Comparison of ENCODE assay signal across 26 cellular contexts in the genomic region with DNA sequence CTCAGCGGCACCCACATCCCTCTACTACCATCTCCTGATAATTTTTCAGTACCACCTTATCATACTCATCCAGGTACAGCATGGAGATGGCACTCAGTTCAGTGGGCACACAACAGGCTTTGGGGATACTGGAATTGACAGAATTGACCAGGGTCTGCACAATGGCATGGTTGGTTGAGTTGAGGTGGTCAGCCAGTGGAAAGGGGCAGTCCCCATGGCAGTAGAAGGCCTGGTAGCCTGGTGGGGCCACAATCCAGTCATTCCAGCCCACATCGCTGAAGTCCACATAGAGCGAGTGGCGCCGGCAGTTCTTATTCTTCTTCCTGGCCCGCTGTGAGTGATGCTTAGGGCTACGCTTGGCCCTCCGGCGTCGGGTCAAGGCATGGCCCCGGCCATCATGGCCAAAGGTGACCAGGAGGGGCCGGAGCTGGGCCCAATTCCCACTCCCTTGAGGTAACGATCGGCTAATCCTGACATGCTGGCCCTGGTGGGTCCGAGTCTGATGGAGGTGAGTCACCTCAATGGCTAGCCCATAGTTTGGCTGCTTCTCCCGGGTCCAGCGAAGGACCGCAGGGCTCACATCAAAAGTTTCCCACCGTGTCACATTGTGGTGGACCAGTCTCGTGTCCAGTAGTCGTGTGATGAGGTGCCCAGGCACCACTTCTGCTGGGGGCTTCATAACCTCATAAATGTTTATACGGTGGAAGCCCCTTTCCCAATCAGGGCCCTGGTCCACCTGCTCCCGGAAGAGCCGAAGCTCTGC. TPM values are rescaled to one million over a fixed set of nuclear protein-coding genes. Genes with fewer than 3 reads are reported as not detected.
DNase-seq lines count a peak whose midpoint lies in the region; ATAC-seq and TF ChIP-seq lines count a peak whose summit lies in the region.
"Had no signal": no experiment of that assay in that cellular context is flagged by ENCODE, and none has a peak within 500 bp of the region (broad histone marks: within the 10 kb centered on the region; RNA-seq: fewer than 3 reads in every experiment).

No MANE protein-coding gene starts in this region.

- no peaks in the 10 kb centered on the region; the same call in 1 of the 2 replicates for H4K20me1 ChIP-seq in GM23338 (replicated peaks; ENCODE audit: insufficient read depth)

- H3K27me3 ChIP-seq in GM23338 (ENCODE audit: insufficient read depth) (peaks cover 95% of the 10 kb centered on the region), lower lobe of right lung (ENCODE audit: low read depth) (peaks cover 31% of the 10 kb centered on the region)

- H3K36me3 ChIP-seq in GM23338 (ENCODE audit: insufficient read depth) (no peaks in the 10 kb centered on the region), lower lobe of right lung (peaks cover 16% of the 10 kb centered on the region), mucosa of descending colon (ENCODE audit: low read depth) (no peaks in the 10 kb centered on the region)
- H3K36me3 ChIP-seq: brain microvascular endothelial cell, prostate gland, uterus had no signal

- 0 out of 3 replicates have a peak, but pooled peaks cover 2% of the 10 kb centered on the region for H3K9me3 Mint-ChIP-seq in GM23338
- no peaks in the 10 kb centered on the region for H3K9me3 Mint-ChIP-seq in activated T-cell treated with anti-CD3 and anti-CD28 coated beads, Interleukin-2, amount 50 U/mL, for 72 hours
- H3K9me3 Mint-ChIP-seq: T-helper 2 cell treated with Interferon-gamma antibody and Interleukin-4, amounts not matched to agents 5 μg/mL and 100 μg/mL, for 36 hours had no signal

- H3K9me2 ChIP-seq in GM23338 (ENCODE audit: insufficient read depth), result no peaks in the 10 kb centered on the region

- DNase-seq in GM23338 (ENCODE audit: low spot score) (no peak), astrocyte of the cerebellum (ENCODE audit: low read depth) (no peak), lower lobe of right lung (no peak), retinal pigment epithelial cell (ENCODE audit: low read depth) (no peak), NCI-H187 treated with DMSO at 0.1 percent for 48 hours (lab: John Stamatoyannopoulos, UW) (no peak), mucosa of descending colon (no peak), activated gamma-delta T cell (lab: John Stamatoyannopoulos, UW) (no peak)
- DNase-seq in activated T-cell treated with anti-CD3 and anti-CD28 coated beads, Interleukin-2, amount 50 U/mL, for 72 hours, result no peak
- DNase-seq: activated CD4-positive, alpha-beta T cell treated with anti-CD3 and anti-CD28 coated beads, Interleukin-2, amount 50 U/mL, for 4 hours; activated CD8-positive, alpha-beta memory T cell treated with anti-CD3 and anti-CD28 coated beads, Interleukin-2, amount 50 U/mL, for 48 hours; activated effector memory CD4-positive, alpha-beta T cell treated with Interleukin-2 at 50 U/mL for 16 hours; brain microvascular endothelial cell; effector CD4-positive, alpha-beta T cell; GDM1; NCI-H2227 treated with DMSO at 0.1 percent for 48 hours; NCI-H774; stimulated activated CD4-positive, alpha-beta T cell treated with anti-CD3 and anti-CD28 coated beads, Interleukin-2, amount 100 ng/mL, for 24 hours; uterus had no signal

- peaks cover 49% of the 10 kb centered on the region for H3K4me1 Mint-ChIP-seq in GM23338
- peaks cover 19% of the 10 kb centered on the region for H3K4me1 Mint-ChIP-seq in activated T-cell treated with anti-CD3 and anti-CD28 coated beads, Interleukin-2, amount 50 U/mL, for 72 hours (ENCODE audit: low read depth)

- in situ Hi-C loops in astrocyte of the cerebellum (cut with HindIII; ENCODE audit: low sequenced_read_pairs), result no loop called here

- no peaks in the 10 kb centered on the region for H3K79me2 ChIP-seq in GM23338 (replicated peaks; ENCODE audit: insufficient read depth)

- H3K27ac ChIP-seq in GM23338 (ENCODE audit: low read depth) (no peak overlapping the region), lower lobe of right lung (no peak overlapping the region)
- H3K27ac ChIP-seq: brain microvascular endothelial cell, gastroesophageal sphincter, KMS-11, prostate gland, skin epidermis, uterus, VCaP had no signal

- peak overlapping the region; percentile 87; the same call in 1 of the 3 replicates for H3K4me3 Mint-ChIP-seq in GM23338
- H3K4me3 Mint-ChIP-seq in activated T-cell treated with anti-CD3 and anti-CD28 coated beads, Interleukin-2, amount 50 U/mL, for 72 hours, result no peak overlapping the region
- H3K4me3 Mint-ChIP-seq: T-helper 2 cell treated with Interferon-gamma antibody and Interleukin-4, amounts not matched to agents 5 μg/mL and 100 μg/mL, for 36 hours had no signal

- peaks cover 3% of the 10 kb centered on the region; the same call in 1 of the 3 replicates for H3K36me3 Mint-ChIP-seq in GM23338 (ENCODE audit: low read depth)
- H3K36me3 Mint-ChIP-seq in activated T-cell treated with anti-CD3 and anti-CD28 coated beads, Interleukin-2, amount 50 U/mL, for 72 hours (ENCODE audit: insufficient read depth in 2 of 2), result no peaks in the 10 kb centered on the region

- no peak overlapping the region for H3K4me3 ChIP-seq in GM23338
- peak overlapping the region; percentile 82 for H3K4me3 ChIP-seq in astrocyte of the cerebellum (ENCODE audit: low read depth, low read length)
- peak overlapping the region; percentile 69 for H3K4me3 ChIP-seq in lower lobe of right lung
- peak overlapping the region; percentile 89 for H3K4me3 ChIP-seq in retinal pigment epithelial cell (ENCODE audit: low read length)
- H3K4me3 ChIP-seq in mucosa of descending colon, result no peak overlapping the region
- H3K4me3 ChIP-seq: skin epidermis, uterus had no signal

- H3K4me1 ChIP-seq in GM23338 (ENCODE audit: insufficient read depth) (peaks cover 52% of the 10 kb centered on the region), lower lobe of right lung (peaks cover 4% of the 10 kb centered on the region), mucosa of descending colon (ENCODE audit: low read depth) (peaks cover 16% of the 10 kb centered on the region)
- H3K4me1 ChIP-seq: prostate gland had no signal

- peaks cover 13% of the 10 kb centered on the region for H3F3A ChIP-seq in GM23338 (replicated peaks; ENCODE audit: low read depth)

- no peak for TF ChIP-seq CTCF in GM23338 (conservative IDR thresholded peaks at IDR 0.05; ENCODE audit: low read depth in 2 of 2)
- TF ChIP-seq CTCF in astrocyte of the cerebellum (IDR thresholded peaks at IDR 0.05; ENCODE audit: low read depth, low read length, missing control alignments), result no peak
- TF ChIP-seq CTCF in lower lobe of right lung (IDR thresholded peaks at IDR 0.05), result no peak
- no peak for TF ChIP-seq CTCF in retinal pigment epithelial cell (conservative IDR thresholded peaks at IDR 0.05; ENCODE audit: low read depth, low read length)
- no peak for TF ChIP-seq CTCF in mucosa of descending colon (IDR thresholded peaks at IDR 0.05)

- no peak overlapping the region for H3K27ac Mint-ChIP-seq in GM23338
- no peak overlapping the region for H3K27ac Mint-ChIP-seq in activated T-cell treated with anti-CD3 and anti-CD28 coated beads, Interleukin-2, amount 50 U/mL, for 72 hours
- H3K27ac Mint-ChIP-seq: T-helper 2 cell treated with Interferon-gamma antibody and Interleukin-4, amounts not matched to agents 5 μg/mL and 100 μg/mL, for 36 hours had no signal

- H3K9me3 ChIP-seq in lower lobe of right lung (no peaks in the 10 kb centered on the region), mucosa of descending colon (no peaks in the 10 kb centered on the region)
- H3K9me3 ChIP-seq: gastroesophageal sphincter, prostate gland, uterus had no signal

- no peak for ATAC-seq in GM23338
- ATAC-seq in lower lobe of right lung, result no peak
- ATAC-seq in mucosa of descending colon, result no peak
- no peak for ATAC-seq in activated T-cell treated with anti-CD3 and anti-CD28 coated beads, Interleukin-2, amount 50 U/mL, for 72 hours (replicated peaks in 1 of 2)
- ATAC-seq: esophagus mucosa, gastroesophageal sphincter had no signal

- H3K27me3 Mint-ChIP-seq in GM23338 (ENCODE audit: insufficient read depth, low read depth, poor library complexity), result peaks cover 93% of the 10 kb centered on the region
- H3K27me3 Mint-ChIP-seq in activated T-cell treated with anti-CD3 and anti-CD28 coated beads, Interleukin-2, amount 50 U/mL, for 72 hours (ENCODE audit: low read depth), result peaks cover 53% of the 10 kb centered on the region

- no peak overlapping the region for H2AFZ ChIP-seq in GM23338

- intact Hi-C loops in lower lobe of right lung (cut with DNase I), result no loop called here
- intact Hi-C loops in mucosa of descending colon (cut with DNase I, micrococcal nuclease), result no loop called here

- H3K4me2 ChIP-seq in GM23338, result no peak overlapping the region
- H3K4me2 ChIP-seq: KMS-11 had no signal

TF ChIP-seq in GM23338, 12 proteins besides CTCF, POLR2A, EP300 and RAD21:
- no peak for TF ChIP-seq STAT1 (IDR thresholded peaks at IDR 0.05; ENCODE audit: unreplicated experiment)
- TF ChIP-seq EZH2 (IDR thresholded peaks at IDR 0.05; ENCODE audit: low read depth, unreplicated experiment), result no peak
- no peak for TF ChIP-seq ZNF331 (CRISPR knock-in tag; IDR thresholded peaks at IDR 0.05; ENCODE audit: low read depth)
- no peak for TF ChIP-seq CREB1 (CRISPR knock-in tag; IDR thresholded peaks at IDR 0.05; ENCODE audit: low read depth)

RNA-seq across cellular contexts. Expression of a gene that starts 6.4 kb away (rescaled TPM):
- total RNA-seq in GM23338 (2014; rRNA removed; shearing (Covaris generic)), result 3.9 and 5.0 TPM in 2 replicates
- polyA plus RNA-seq in GM23338 (2016; fragmentation: Nextera tagmentation; extraction: Ambion mirVana), result 2.5 and 3.0 TPM in 2 replicates
- total RNA-seq in lower lobe of right lung, result 11.5 TPM
- 10 to 100 TPM in 2 of 3 donors, 1 to 10 TPM in 1; 8.1 to 16.0 (median 15.6) TPM for total RNA-seq in mucosa of descending colon
- under 1 TPM in 1 of 2 donors, not detected in 1; 0.21 TPM for total RNA-seq in activated T-cell treated with anti-CD3 and anti-CD28 coated beads, Interleukin-2, amount 50 U/mL, for 72 hours
- total RNA-seq: A673 had no signal

Comparison
In these comparisons a context has a peak if more than half of its experiments do, and no peak if none do; other contexts are left out.
1. H3K4me3 ChIP-seq: peak in astrocyte of the cerebellum (single experiment), lower lobe of right lung (single experiment) and retinal pigment epithelial cell (single experiment); none in GM23338 (single experiment) and mucosa of descending colon (single experiment).